Comparison of ENCODE assay signal across 1 cellular context in the genomic region with DNA sequence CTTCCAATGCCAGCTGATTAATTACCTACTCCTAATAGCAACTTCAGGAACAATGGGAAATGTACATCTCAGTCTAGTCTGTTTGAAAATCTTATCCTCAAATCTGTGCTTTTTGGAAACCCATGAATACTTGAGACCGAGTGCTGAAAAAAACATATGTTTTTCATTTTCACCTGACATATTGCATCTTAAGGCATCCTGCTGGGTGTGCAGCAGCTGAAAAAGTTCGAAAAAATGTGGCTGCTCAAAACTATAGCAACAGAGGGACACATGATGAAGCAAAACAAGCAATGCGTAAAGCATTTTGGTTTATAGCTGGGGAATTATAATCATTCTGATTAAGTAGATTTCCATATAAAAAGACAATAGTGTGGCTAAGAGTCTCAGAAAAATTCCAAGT.
TF ChIP-seq lines count a peak whose summit lies in the region.

No MANE protein-coding gene starts in this region.

TF ChIP-seq in IMR-90, 13 proteins besides CTCF, POLR2A, EP300 and RAD21 (continued from another document):
- no peak for TF ChIP-seq MXI1 (IDR thresholded peaks at IDR 0.05; ENCODE audit: borderline replicate concordance, low read depth, low read length)
- TF ChIP-seq SMC3 (IDR thresholded peaks at IDR 0.05; ENCODE audit: low read depth, low read length), result no peak
- TF ChIP-seq, protein P1, sequence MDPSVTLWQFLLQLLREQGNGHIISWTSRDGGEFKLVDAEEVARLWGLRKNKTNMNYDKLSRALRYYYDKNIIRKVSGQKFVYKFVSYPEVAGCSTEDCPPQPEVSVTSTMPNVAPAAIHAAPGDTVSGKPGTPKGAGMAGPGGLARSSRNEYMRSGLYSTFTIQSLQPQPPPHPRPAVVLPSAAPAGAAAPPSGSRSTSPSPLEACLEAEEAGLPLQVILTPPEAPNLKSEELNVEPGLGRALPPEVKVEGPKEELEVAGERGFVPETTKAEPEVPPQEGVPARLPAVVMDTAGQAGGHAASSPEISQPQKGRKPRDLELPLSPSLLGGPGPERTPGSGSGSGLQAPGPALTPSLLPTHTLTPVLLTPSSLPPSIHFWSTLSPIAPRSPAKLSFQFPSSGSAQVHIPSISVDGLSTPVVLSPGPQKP (IDR thresholded peaks at IDR 0.05; ENCODE audit: borderline replicate concordance, low read depth, low read length), result no peak
- no peak for TF ChIP-seq RFX5 (IDR thresholded peaks at IDR 0.05; ENCODE audit: low read depth, low read length)
- TF ChIP-seq NFE2L2 (IDR thresholded peaks at IDR 0.05; ENCODE audit: low read depth, low read length), result no peak
- no peak for TF ChIP-seq FOS (IDR thresholded peaks at IDR 0.05; ENCODE audit: low read depth, low read length)
- no peak for TF ChIP-seq MAZ (IDR thresholded peaks at IDR 0.05; ENCODE audit: borderline replicate concordance, low read depth, low read length)
- no peak for TF ChIP-seq RCOR1 (IDR thresholded peaks at IDR 0.05; ENCODE audit: insufficient replicate concordance, low read length)
- TF ChIP-seq, protein P2, sequence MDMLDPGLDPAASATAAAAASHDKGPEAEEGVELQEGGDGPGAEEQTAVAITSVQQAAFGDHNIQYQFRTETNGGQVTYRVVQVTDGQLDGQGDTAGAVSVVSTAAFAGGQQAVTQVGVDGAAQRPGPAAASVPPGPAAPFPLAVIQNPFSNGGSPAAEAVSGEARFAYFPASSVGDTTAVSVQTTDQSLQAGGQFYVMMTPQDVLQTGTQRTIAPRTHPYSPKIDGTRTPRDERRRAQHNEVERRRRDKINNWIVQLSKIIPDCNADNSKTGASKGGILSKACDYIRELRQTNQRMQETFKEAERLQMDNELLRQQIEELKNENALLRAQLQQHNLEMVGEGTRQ (IDR thresholded peaks at IDR 0.05; ENCODE audit: low read depth, low read length), result no peak
- no peak for TF ChIP-seq BHLHE40 (IDR thresholded peaks at IDR 0.05; ENCODE audit: low read depth, low read length)
